Comparison of ENCODE assay signal across 8 cellular contexts in the genomic region with DNA sequence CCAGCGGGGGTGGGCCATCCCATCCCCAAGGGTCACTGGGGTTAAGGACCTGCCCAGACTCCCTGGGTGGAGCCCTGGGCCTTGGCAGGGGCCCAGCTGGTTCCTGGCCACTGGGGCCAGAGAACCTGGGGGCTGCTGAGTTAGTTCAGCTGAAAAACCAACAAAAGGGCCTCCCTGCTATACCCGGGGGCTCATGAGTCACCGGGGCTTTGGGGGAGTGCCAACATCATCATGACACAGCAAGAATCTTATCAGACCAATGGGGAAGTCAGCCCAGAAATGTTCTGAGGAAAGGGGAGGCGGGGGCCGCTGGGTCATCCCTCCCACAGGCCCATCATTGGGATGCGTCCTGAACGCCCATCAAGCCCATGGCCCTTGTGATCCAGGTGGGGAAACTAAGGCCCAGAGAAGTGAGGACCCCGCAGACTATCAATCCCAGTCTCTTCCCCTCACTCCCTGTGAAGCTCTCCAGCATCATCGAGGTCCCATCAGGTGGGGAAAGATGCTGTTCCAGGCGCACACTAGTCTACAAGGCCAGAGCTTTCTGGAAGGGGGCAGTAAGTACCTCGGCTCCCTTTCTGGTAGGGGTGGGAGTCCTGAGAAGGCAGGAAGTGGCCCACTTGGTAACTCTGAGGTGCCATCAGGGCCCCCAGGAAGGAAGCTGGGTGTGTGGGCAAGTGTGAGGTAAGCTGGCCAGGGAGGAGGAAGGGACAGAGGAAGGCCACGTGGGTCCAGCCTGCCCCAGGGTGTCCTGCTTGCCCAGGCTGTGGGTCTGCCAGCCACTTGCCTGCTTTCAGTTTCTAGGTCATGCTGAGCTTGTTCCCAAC. TPM values are rescaled to one million over a fixed set of nuclear protein-coding genes. Genes with fewer than 3 reads are reported as not detected.
DNase-seq lines count a peak whose midpoint lies in the region; ATAC-seq, FAIRE-seq and TF ChIP-seq lines count a peak whose summit lies in the region.

No MANE protein-coding gene starts in this region.

- H3K36me3 ChIP-seq in SJCRH30 (no peaks in the 10 kb centered on the region), small intestine (ENCODE audit: control insufficient read depth in 2 of 2, insufficient read depth in 2 of 2, low read length in 2 of 2) (no peaks in the 10 kb centered on the region)

- H3K27me3 ChIP-seq in SJCRH30 (no peaks in the 10 kb centered on the region), small intestine (ENCODE audit: control insufficient read depth in 2 of 2, insufficient read depth in 2 of 2, low read length in 2 of 2) (no peaks in the 10 kb centered on the region)

- H3K4me3 ChIP-seq in SJCRH30 (no peak overlapping the region), astrocyte of the spinal cord (ENCODE audit: low read depth, low read length) (no peak overlapping the region), small intestine (ENCODE audit: low read depth in 1 of 2, low read length in 2 of 2) (no peak overlapping the region)

- no peaks in the 10 kb centered on the region for H3K9me3 ChIP-seq in SJCRH30 (replicated peaks)
- H3K9me3 ChIP-seq in small intestine (ENCODE audit: control insufficient read depth, low read depth): no peaks in the 10 kb centered on the region

- FAIRE-seq in small intestine (lab: Jason Lieb, UNC): no peak

- peak; percentile 81 for DNase-seq in HCEC 1CT
- peak; percentile 62 to 67 for DNase-seq in SJCRH30
- peak; percentile 92 for DNase-seq in astrocyte of the spinal cord (ENCODE audit: low read depth, low spot score)
- DNase-seq in kidney tubule cell (ENCODE audit: low spot score): peak; percentile 84
- DNase-seq in stimulated activated CD8-positive, alpha-beta memory T cell treated with anti-CD3 and anti-CD28 coated beads, Interleukin-4, amount 100 ng/mL, for 24 hours (ENCODE audit: low read depth): peak; percentile 55
- DNase-seq in retina: no peak
- DNase-seq in small intestine: no peak

- ATAC-seq in HG03432 (IDR thresholded peaks at IDR 0.05; ENCODE audit: unreplicated experiment): no peak

- 61 to 63% (median 62%) methylated on average over 7 to 12 of the region's 12 CpGs for WGBS in small intestine, 3 donors

- in situ Hi-C loops in astrocyte of the spinal cord (cut with HindIII; ENCODE audit: low sequenced_read_pairs): no loop called here

- TF ChIP-seq CTCF in astrocyte of the spinal cord (IDR thresholded peaks at IDR 0.05; ENCODE audit: low read depth, low read length): no peak

- H3K4me1 ChIP-seq in SJCRH30: peaks cover 16% of the 10 kb centered on the region
- H3K4me1 ChIP-seq in small intestine (ENCODE audit: control insufficient read depth in 2 of 2, insufficient read depth in 1 of 2, low read depth in 1 of 2, low read length in 1 of 2): no peaks in the 10 kb centered on the region

- peak overlapping the region; percentile 69 for H3K27ac ChIP-seq in SJCRH30
- peak overlapping the region in 1 of 2 donors; percentile 67 for H3K27ac ChIP-seq in small intestine (ENCODE audit: low read depth in 1 of 2, low read length in 1 of 2)

RNA-seq across cellular contexts. Expression of gene G6PD, which starts 4.5 kb away (rescaled TPM):
- total RNA-seq in SJCRH30 (2014; rRNA removed; shearing (Covaris generic)): 19.4 and 21.9 TPM in 2 replicates
- 10 to 100 TPM; 10.5 to 23.4 (median 11.1) TPM for polyA plus RNA-seq in small intestine

RNA-seq across cellular contexts. Expression of gene IKBKG, which starts 5.3 kb away (rescaled TPM):
- 9.5 and 10.5 TPM in 2 replicates for total RNA-seq in SJCRH30 (2014; rRNA removed; shearing (Covaris generic))
- polyA plus RNA-seq in small intestine: 10 to 100 TPM; 21.1 to 34.9 (median 34.2) TPM

RNA-seq across cellular contexts. Expression of gene FAM3A, which starts 26.1 kb away (rescaled TPM):
- 12.2 and 13.6 TPM in 2 replicates for total RNA-seq in SJCRH30 (2014; rRNA removed; shearing (Covaris generic))
- 100 to 1,000 TPM in 2 of 3 donors, 10 to 100 TPM in 1; 61.4 to 123 (median 119) TPM for polyA plus RNA-seq in small intestine

RNA-seq across cellular contexts. Expression of gene CTAG1A, which starts 42.8 kb away (rescaled TPM):
- not detected in 2 replicates for total RNA-seq in SJCRH30 (2014; rRNA removed; shearing (Covaris generic))
- not detected for polyA plus RNA-seq in small intestine

RNA-seq across cellular contexts. Expression of gene SLC10A3, which starts 51.7 kb away (rescaled TPM):
- 13.2 and 13.7 TPM in 2 replicates for total RNA-seq in SJCRH30 (2014; rRNA removed; shearing (Covaris generic))
- 10 to 100 TPM; 11.6 to 19.1 (median 12.4) TPM for polyA plus RNA-seq in small intestine

Comparison
In these comparisons a context has a peak if more than half of its experiments do, and no peak if none do; other contexts are left out.
1. DNase-seq: peak in HCEC 1CT (single experiment), SJCRH30 (2 of 2), astrocyte of the spinal cord (single experiment), kidney tubule cell (single experiment) and stimulated activated CD8-positive, alpha-beta memory T cell treated with anti-CD3 and anti-CD28 coated beads, Interleukin-4, amount 100 ng/mL, for 24 hours (single experiment); none in retina (single experiment) and small intestine (single experiment).